ENCODE assay signal across 4 cellular contexts in genomic region chr12:47463918-47464317, GRCh38.
DNase-seq lines count a peak whose midpoint lies in the region; ATAC-seq, FAIRE-seq and TF ChIP-seq lines count a peak whose summit lies in the region.
"Not testable (repeated sequence)": the region's sequence is repeated elsewhere in the genome, so short reads cannot be mapped to it uniquely, and the experiment has no call there.

No MANE protein-coding gene starts in this region.

- not testable (repeated sequence) for H4K5ac ChIP-seq in H1 (ENCODE audit: insufficient read length, low read depth, low read length)

- H3K56ac ChIP-seq in H1 (replicated peaks; ENCODE audit: insufficient read length, low read depth, low read length), result not testable (repeated sequence)

- H3K27ac ChIP-seq in HEK293 (ENCODE audit: extremely low read depth, low read depth, low read length); K562 (ENCODE audit: extremely low read depth, low read depth, low read length); H1 (ENCODE audit: low read depth, low read length): not testable (repeated sequence)

- not testable (repeated sequence) for H3K79me1 ChIP-seq in H1 (ENCODE audit: low read depth, low read length)

- not testable (repeated sequence) for H3K36me3 ChIP-seq in HEK293 (ENCODE audit: control insufficient read depth in 2 of 2, insufficient read depth in 1 of 2, low read length in 2 of 2); K562 (ENCODE audit: control insufficient read depth, insufficient read depth, low read length); H1 (ENCODE audit: control insufficient read depth in 2 of 4, insufficient read depth in 4 of 4, low read length in 3 of 4)

- not testable (repeated sequence) for H3K4me1 ChIP-seq in HEK293 (ENCODE audit: control insufficient read depth, insufficient read depth, low read length); K562 (replicated peaks in 1 of 2; ENCODE audit: control insufficient read depth in 2 of 2, insufficient read depth in 2 of 2, low read length in 2 of 2); H1 (replicated peaks in 1 of 4; ENCODE audit: control insufficient read depth in 3 of 4, insufficient read depth in 4 of 4, low read length in 3 of 4)

- H3K36me3 Mint-ChIP-seq in activated naive CD4-positive, alpha-beta T cell treated with anti-CD3 and anti-CD28 coated beads, Interleukin-2, amount 50 U/mL, for 24 hours, result peaks cover 11% of the 10 kb centered on the region

- intact Hi-C loops in K562 (cut with micrococcal nuclease), result not testable (repeated sequence)

- peak overlapping the region; percentile 62 for H3K27ac Mint-ChIP-seq in activated naive CD4-positive, alpha-beta T cell treated with anti-CD3 and anti-CD28 coated beads, Interleukin-2, amount 50 U/mL, for 24 hours

- not testable (repeated sequence) for H2BK5ac ChIP-seq in H1 (ENCODE audit: low read depth, low read length)

- peaks cover 18% of the 10 kb centered on the region for H3K9me3 Mint-ChIP-seq in activated naive CD4-positive, alpha-beta T cell treated with anti-CD3 and anti-CD28 coated beads, Interleukin-2, amount 50 U/mL, for 24 hours

- H4K20me1 ChIP-seq in K562 (replicated peaks; ENCODE audit: control insufficient read depth, insufficient read depth, low read length); H1 (replicated peaks in 1 of 2; ENCODE audit: control insufficient read depth in 1 of 2, insufficient read depth in 2 of 2, low read length in 2 of 2): not testable (repeated sequence)

- H2AFZ ChIP-seq in K562 (ENCODE audit: low read depth, low read length); H1 (ENCODE audit: low read length): not testable (repeated sequence)

- not testable (repeated sequence) for H3K4me2 ChIP-seq in K562 (ENCODE audit: insufficient read depth, low read length); H1 (ENCODE audit: insufficient read depth in 1 of 2, low read depth in 2 of 2, low read length in 2 of 2)

- not testable (repeated sequence) for BruUV-seq in K562 (replicated peaks; lab: Mats Ljungman, UMichigan)

- not testable (repeated sequence) for H4K91ac ChIP-seq in H1 (replicated peaks; ENCODE audit: insufficient read length, low read length)

- not testable (repeated sequence) for DNase-seq in K562 (ENCODE audit: extremely low read depth in 1 of 4, low spot score in 3 of 4); H1 (ENCODE audit: low read depth in 1 of 2, low spot score in 2 of 2)

- TF ChIP-seq POLR2A in K562 (conservative IDR thresholded peaks at IDR 0.05); H1 (IDR thresholded peaks at IDR 0.05; ENCODE audit: control extremely low read depth in 1 of 2, low read depth in 2 of 2, low read length in 2 of 2): not testable (repeated sequence)

- H3K23me2 ChIP-seq in H1 (ENCODE audit: low read depth, low read length), result not testable (repeated sequence)

- not testable (repeated sequence) for H3K4me3 ChIP-seq in HEK293 (ENCODE audit: low read depth, low read length); K562; H1 (ENCODE audit: extremely low read depth in 1 of 4, insufficient read depth in 2 of 4, low read depth in 3 of 4, low read length in 4 of 4)

- not testable (repeated sequence) for FAIRE-seq in K562 (lab: Jason Lieb, UNC); H1 (lab: Jason Lieb, UNC)

- POLR2A ChIA-PET in HEK293 (lab: Yijun Ruan, JAX); H1 (lab: Charles Lee; ENCODE audit: partially characterized antibody): not testable (repeated sequence)
- POLR2A ChIA-PET in K562 (lab: Yijun Ruan, JAX), result interaction anchor here (0.5 kb wide), 1 partner anchor 113 kb away, joined by 3 read pairs; no protein-coding TSS in a partner anchor

- not testable (repeated sequence) for H3K27me3 Mint-ChIP-seq in activated naive CD4-positive, alpha-beta T cell treated with anti-CD3 and anti-CD28 coated beads, Interleukin-2, amount 50 U/mL, for 24 hours

- not testable (repeated sequence) for H3K4ac ChIP-seq in H1 (replicated peaks; ENCODE audit: insufficient read length, low read depth, low read length)

- H3K27me3 ChIP-seq in K562 (ENCODE audit: control insufficient read depth in 2 of 2, insufficient read depth in 2 of 2, low read length in 2 of 2); H1 (replicated peaks in 1 of 4; ENCODE audit: control insufficient read depth in 3 of 4, extremely low read depth in 1 of 4, insufficient read depth in 3 of 4, low read length in 3 of 4): not testable (repeated sequence)

- ATAC-seq in K562, result not testable (repeated sequence)

- TF ChIP-seq CTCF in HEK293 (tag by site-specific recombination; IDR thresholded peaks at IDR 0.05); K562 (IDR thresholded peaks at IDR 0.05 in 2 of 3, conservative IDR thresholded peaks at IDR 0.05 in 1 of 3; ENCODE audit: insufficient read depth in 2 of 3, low read depth in 1 of 3, low read length in 3 of 3); H1 (IDR thresholded peaks at IDR 0.05; ENCODE audit: control extremely low read depth in 1 of 3, insufficient read depth in 1 of 3, low read depth in 1 of 3, low read length in 3 of 3): not testable (repeated sequence)

- H2AK5ac ChIP-seq in H1 (ENCODE audit: low read depth, low read length), result not testable (repeated sequence)

- H3K4me1 Mint-ChIP-seq in activated naive CD4-positive, alpha-beta T cell treated with anti-CD3 and anti-CD28 coated beads, Interleukin-2, amount 50 U/mL, for 24 hours, result peaks cover 11% of the 10 kb centered on the region

- H3K9me3 ChIP-seq in HEK293 (ENCODE audit: control insufficient read depth, insufficient read depth, low read depth, low read length); K562 (replicated peaks; ENCODE audit: control insufficient read depth, insufficient read depth, low read depth, low read length): not testable (repeated sequence)
- H3K9me3 ChIP-seq in H1 (ENCODE audit: insufficient read depth in 2 of 2, low read depth in 1 of 2, low read length in 1 of 2), result peaks cover 6 to 11% of the 10 kb centered on the region in 2 experiments; a peak in 3 of 4 replicates

- H3K23ac ChIP-seq in H1 (ENCODE audit: insufficient read length), result not testable (repeated sequence)

- TF ChIP-seq EP300 in K562 (IDR thresholded peaks at IDR 0.05; ENCODE audit: low read length); H1 (IDR thresholded peaks at IDR 0.05; ENCODE audit: borderline replicate concordance in 1 of 2, low read depth in 2 of 2, low read length in 2 of 2): not testable (repeated sequence)

- WGBS in K562 (ENCODE audit: insufficient coverage, low coverage, missing lambda C conversion rate), result 4% methylated on average over 5 of the region's 5 CpGs
- WGBS in H1 (ENCODE audit: extremely low coverage in 1 of 2, insufficient coverage in 1 of 2, insufficient read length in 1 of 2, insufficient replicate concordance in 2 of 2, low coverage in 1 of 2, low lambda C conversion rate in 2 of 2, missing lambda C conversion rate in 1 of 2), 2 experiments, result 84% methylated on average over 5 of the region's 5 CpGs; no CpG with 5 or more reads in 1 of the 2 experiments

- not testable (repeated sequence) for H3K9me1 ChIP-seq in K562 (ENCODE audit: control insufficient read depth, insufficient read depth, low read length)

- TF ChIP-seq RAD21 in K562 (CRISPR knock-in tag; conservative IDR thresholded peaks at IDR 0.05 in 1 of 2, IDR thresholded peaks at IDR 0.05 in 1 of 2); H1 (IDR thresholded peaks at IDR 0.05 in 1 of 2, conservative IDR thresholded peaks at IDR 0.05 in 1 of 2; ENCODE audit: low read depth in 2 of 2, low read length in 2 of 2): not testable (repeated sequence)

- H3K9ac ChIP-seq in K562 (ENCODE audit: insufficient read depth in 1 of 2, low read depth in 2 of 2, low read length in 2 of 2); H1 (replicated peaks in 1 of 4; ENCODE audit: extremely low read depth in 1 of 4, low read depth in 3 of 4, low read length in 3 of 4): not testable (repeated sequence)

- CTCF ChIA-PET in HEK293 (lab: Yijun Ruan, JAX); K562 (lab: Yijun Ruan, JAX; ENCODE audit: low intra/inter-chr PET ratio); H1 (lab: Charles Lee; ENCODE audit: partially characterized antibody): not testable (repeated sequence)

- H2BK15ac ChIP-seq in H1 (ENCODE audit: low read length), result not testable (repeated sequence)

- in situ Hi-C loops in K562 (cut with MboI), result not testable (repeated sequence)

- not testable (repeated sequence) for H3K14ac ChIP-seq in H1 (ENCODE audit: insufficient read length)

- H3K18ac ChIP-seq in H1 (ENCODE audit: extremely low read depth, low read length), result not testable (repeated sequence)

- not testable (repeated sequence) for H2BK20ac ChIP-seq in H1 (ENCODE audit: low read length)

- not testable (repeated sequence) for H3K4me3 Mint-ChIP-seq in activated naive CD4-positive, alpha-beta T cell treated with anti-CD3 and anti-CD28 coated beads, Interleukin-2, amount 50 U/mL, for 24 hours

- not testable (repeated sequence) for H2BK120ac ChIP-seq in H1 (replicated peaks; ENCODE audit: low read depth, low read length)

- not testable (repeated sequence) for H2BK12ac ChIP-seq in H1 (ENCODE audit: low read depth, low read length)

- not testable (repeated sequence) for H3K79me2 ChIP-seq in K562 (ENCODE audit: control insufficient read depth, insufficient read depth, low read length); H1 (ENCODE audit: control insufficient read depth in 1 of 2, insufficient read depth in 2 of 2, low read length in 2 of 2)

- not testable (repeated sequence) for H4K8ac ChIP-seq in H1 (ENCODE audit: extremely low read depth, insufficient read depth, low read length)

TF ChIP-seq in K562, 482 proteins besides CTCF, POLR2A, EP300 and RAD21:
- TF ChIP-seq SMARCA5 (IDR thresholded peaks at IDR 0.05) (peak; percentile 44; the same call in 1 of the 2 replicates), ZNF146 (CRISPR knock-in tag; IDR thresholded peaks at IDR 0.05; ENCODE audit: unreplicated experiment) (peak; percentile 96), KDM1A (IDR thresholded peaks at IDR 0.05) (0 out of 4 replicates have a peak, but pooled peaks of 1 of the 2 experiments have one; percentile 12), BCOR (IDR thresholded peaks at IDR 0.05) (0 out of 2 replicates have a peak, but pooled peaks have one; percentile 21)

TF ChIP-seq in H1, 55 proteins besides CTCF, POLR2A, EP300 and RAD21:
- 0 out of 2 replicates have a peak, but pooled peaks have one; percentile 15 for TF ChIP-seq KDM1A (IDR thresholded peaks at IDR 0.05; ENCODE audit: borderline replicate concordance, low read length)
